Comparison of ENCODE assay signal across 13 cellular contexts in the genomic region with DNA sequence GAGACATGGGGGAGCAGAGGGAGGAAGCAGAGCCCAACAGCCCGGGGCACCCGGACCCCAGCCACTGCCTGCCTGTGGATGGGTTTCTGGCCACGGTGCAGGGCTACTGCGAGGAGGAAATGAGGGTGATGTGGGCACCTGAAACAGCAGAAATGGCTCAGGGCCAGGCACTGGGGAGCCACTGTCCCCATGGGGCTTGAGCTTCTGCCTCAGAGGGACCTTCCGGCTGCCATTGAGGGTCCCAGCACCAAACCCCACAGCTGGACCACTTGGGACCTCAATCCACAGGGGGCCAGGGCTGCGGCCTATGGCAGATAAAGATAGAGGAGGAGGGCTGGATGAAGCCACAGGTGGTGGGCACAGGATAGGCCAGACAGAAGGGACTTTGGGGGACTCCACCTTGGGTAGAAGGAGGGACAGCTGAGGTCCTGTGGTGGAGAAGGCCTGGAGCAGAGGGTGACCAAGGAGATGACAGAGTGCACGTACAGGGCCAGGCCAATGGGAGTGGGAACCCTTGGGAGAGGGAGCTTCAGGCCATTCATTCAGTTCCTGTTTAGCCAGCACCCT.
DNase-seq lines count a peak whose midpoint lies in the region; ATAC-seq and TF ChIP-seq lines count a peak whose summit lies in the region.
"Had no signal": no experiment of that assay in that cellular context is flagged by ENCODE, and none has a peak within 500 bp of the region (broad histone marks: within the 10 kb centered on the region; RNA-seq: fewer than 3 reads in every experiment).

No MANE protein-coding gene starts in this region.

- H3K4me3 ChIP-seq in BLaER1 (no peak overlapping the region), HEK293 (ENCODE audit: low read depth, low read length) (no peak overlapping the region), RWPE2 (ENCODE audit: severe bottlenecking) (no peak overlapping the region), neutrophil (ENCODE audit: low read depth in 1 of 2, low read length in 1 of 2) (no peak overlapping the region)
- H3K4me3 ChIP-seq: GM23248, HAP-1 had no signal

- no peaks in the 10 kb centered on the region for H4K20me1 ChIP-seq in BLaER1

- CTCF ChIA-PET in HEK293 (lab: Yijun Ruan, JAX) = interaction anchor here (0.6 kb wide), 1 partner anchor 489 kb away, joined by 3 read pairs; no protein-coding TSS in a partner anchor

- H3K4me1 ChIP-seq in BLaER1 (peaks cover 37% of the 10 kb centered on the region), HEK293 (ENCODE audit: control insufficient read depth, insufficient read depth, low read length) (no peaks in the 10 kb centered on the region), RWPE2 (ENCODE audit: insufficient read depth, poor library complexity, severe bottlenecking) (no peaks in the 10 kb centered on the region), neutrophil (ENCODE audit: control insufficient read depth in 1 of 2, insufficient read depth in 1 of 2, low read depth in 1 of 2, low read length in 1 of 2) (no peaks in the 10 kb centered on the region)
- H3K4me1 ChIP-seq: Caco-2, HAP-1 had no signal

- 0 out of 2 replicates have a peak overlapping the region, but pooled peaks have one; percentile 6 for H3K9ac ChIP-seq in BLaER1
- H3K9ac ChIP-seq: GM23248 had no signal

- ATAC-seq in RWPE2 (ENCODE audit: low read depth) = no peak
- ATAC-seq: HepG2 had no signal

- DNase-seq in RWPE2 (ENCODE audit: low spot score) = peak; percentile 48
- DNase-seq in superior temporal gyrus (ENCODE audit: extremely low spot score) = no peak
- no peak for DNase-seq in GM10266 (ENCODE audit: extremely low spot score)
- DNase-seq in NCI-H774 (lab: John Stamatoyannopoulos, UW) = no peak
- DNase-seq: Caco-2; CD4-positive, alpha-beta T cell; GM23248 had no signal

- H3K27ac ChIP-seq in BLaER1 (peak overlapping the region; percentile 46), HEK293 (ENCODE audit: extremely low read depth, low read depth, low read length) (no peak overlapping the region), RWPE2 (ENCODE audit: poor library complexity, severe bottlenecking) (no peak overlapping the region), neutrophil (peak overlapping the region; percentile 64)
- H3K27ac ChIP-seq: C4-2B, GM23248 had no signal

- POLR2A ChIA-PET in HEK293 (lab: Yijun Ruan, JAX) = no interaction called here

- H3K4me2 ChIP-seq in BLaER1 = peak overlapping the region; percentile 74

- H3K27me3 ChIP-seq in BLaER1 (no peaks in the 10 kb centered on the region), RWPE2 (ENCODE audit: insufficient read depth, poor library complexity, severe bottlenecking) (no peaks in the 10 kb centered on the region), neutrophil (no peaks in the 10 kb centered on the region)

- H3K36me3 ChIP-seq in BLaER1 (no peaks in the 10 kb centered on the region), HEK293 (ENCODE audit: control insufficient read depth in 2 of 2, insufficient read depth in 1 of 2, low read length in 2 of 2) (no peaks in the 10 kb centered on the region), RWPE2 (ENCODE audit: low read depth) (no peaks in the 10 kb centered on the region), neutrophil (peaks cover 100% of the 10 kb centered on the region)
- H3K36me3 ChIP-seq: HAP-1 had no signal

- TF ChIP-seq CTCF in HEK293 (tag by site-specific recombination; IDR thresholded peaks at IDR 0.05) (no peak), RWPE2 (IDR thresholded peaks at IDR 0.05; ENCODE audit: poor library complexity, severe bottlenecking) (no peak), neutrophil (IDR thresholded peaks at IDR 0.05) (no peak), GM10266 (IDR thresholded peaks at IDR 0.05; ENCODE audit: control insufficient read depth, insufficient read depth, low read depth, missing control alignments) (no peak)

- H3K9me3 ChIP-seq in BLaER1 = no peaks in the 10 kb centered on the region
- H3K9me3 ChIP-seq in HEK293 (ENCODE audit: control insufficient read depth, insufficient read depth, low read depth, low read length) = no peaks in the 10 kb centered on the region
- no peaks in the 10 kb centered on the region for H3K9me3 ChIP-seq in RWPE2 (ENCODE audit: severe bottlenecking)
- H3K9me3 ChIP-seq in neutrophil = no peaks in the 10 kb centered on the region
- H3K9me3 ChIP-seq: Caco-2, HAP-1 had no signal

TF ChIP-seq in HEK293, 187 proteins besides CTCF, POLR2A, EP300 and RAD21:
- TF ChIP-seq SCRT1 (tag by site-specific recombination; IDR thresholded peaks at IDR 0.05; ENCODE audit: borderline replicate concordance) (peak; percentile 54; the same call in 1 of the 2 replicates), ZNF585B (tag by site-specific recombination; IDR thresholded peaks at IDR 0.05) (no peak), SCRT2 (tag by site-specific recombination; IDR thresholded peaks at IDR 0.05) (peak; percentile 81), ZNF658 (tag by site-specific recombination; IDR thresholded peaks at IDR 0.05) (no peak)

Comparison
In these comparisons a context has a peak if more than half of its experiments do, and no peak if none do; other contexts are left out.
1. H3K27ac ChIP-seq: peak in BLaER1 (single experiment) and neutrophil (single experiment); none in HEK293 (single experiment) and RWPE2 (single experiment).